7 cellular contexts compared by ENCODE assay signal in genomic region chr6:144138542-144138941, GRCh38.
"Had no signal": no experiment of that assay in that cellular context is flagged by ENCODE, and none has a peak within 500 bp of the region (broad histone marks: within the 10 kb centered on the region; RNA-seq: fewer than 3 reads in every experiment).

No MANE protein-coding gene starts in this region.

- H2AFZ ChIP-seq: GM23338 had no signal

- FAIRE-seq: H1, H54 had no signal

- ATAC-seq: GM23338 had no signal

- DNase-seq: H9, HCEC 1CT, IMR-90, KBM-7 had no signal

- H3K4me2 ChIP-seq: GM23338 had no signal

- H3K4me3 ChIP-seq: GM23338 had no signal
